20 cellular contexts compared by ENCODE assay signal in genomic region chr4:36172650-36173049, GRCh38.
"Had no signal": no experiment of that assay in that cellular context is flagged by ENCODE, and none has a peak within 500 bp of the region (broad histone marks: within the 10 kb centered on the region; RNA-seq: fewer than 3 reads in every experiment).

No MANE protein-coding gene starts in this region.

- H3K4me1 Mint-ChIP-seq: activated B cell treated with CpG ODN at 0.5 μM for 24 hours had no signal

- H3K27ac Mint-ChIP-seq: activated B cell treated with CpG ODN at 0.5 μM for 24 hours; activated CD4-positive, alpha-beta memory T cell treated with anti-CD3 and anti-CD28 coated beads for 36 hours; activated naive CD8-positive, alpha-beta T cell treated with anti-CD3 and anti-CD28 coated beads, Interleukin-2, amount 10 ng/mL, durations not matched to agents 7 days and 5 days; activated T-helper 1 cell treated with anti-CD3 and anti-CD28 coated beads, Interleukin-12 subunit alpha, Interleukin-12 subunit beta, Interleukin-2, Interleukin-4 antibody, amounts not matched to agents 30 ng/mL and 10 ng/mL and 1 ng/mL, durations not matched to agents 14 hours and 24 hours and 36 hours had no signal

- H3K27me3 Mint-ChIP-seq: activated B cell treated with CpG ODN at 0.5 μM for 24 hours; activated CD4-positive, alpha-beta memory T cell treated with anti-CD3 and anti-CD28 coated beads for 36 hours; activated naive CD8-positive, alpha-beta T cell treated with anti-CD3 and anti-CD28 coated beads, Interleukin-2, amount 10 ng/mL, durations not matched to agents 7 days and 5 days; central memory CD8-positive, alpha-beta T cell; natural killer cell treated with Interleukin-12 subunit alpha and Interleukin-12 subunit beta and Interleukin-15 and Interleukin-18, amount 100 ng/mL, for 72 hours had no signal

- ATAC-seq: lower lobe of right lung; natural killer cell treated with Interleukin-12 subunit alpha and Interleukin-12 subunit beta and Interleukin-15 and Interleukin-18, amount 100 ng/mL, for 72 hours had no signal

- H3K9me3 Mint-ChIP-seq: activated B cell treated with CpG ODN at 0.5 μM for 24 hours; activated CD4-positive, alpha-beta memory T cell treated with anti-CD3 and anti-CD28 coated beads for 36 hours; activated naive CD8-positive, alpha-beta T cell treated with anti-CD3 and anti-CD28 coated beads, Interleukin-2, amount 10 ng/mL, durations not matched to agents 7 days and 5 days; activated T-helper 1 cell treated with anti-CD3 and anti-CD28 coated beads, Interleukin-12 subunit alpha, Interleukin-12 subunit beta, Interleukin-2, Interleukin-4 antibody, amounts not matched to agents 30 ng/mL and 10 ng/mL and 1 ng/mL, durations not matched to agents 14 hours and 24 hours and 36 hours; central memory CD8-positive, alpha-beta T cell; natural killer cell treated with Interleukin-12 subunit alpha and Interleukin-12 subunit beta and Interleukin-15 and Interleukin-18, amount 100 ng/mL, for 72 hours had no signal

- DNase-seq: activated B cell treated with CpG ODN at 0.5 μM for 24 hours; activated CD4-positive, alpha-beta memory T cell treated with anti-CD3 and anti-CD28 coated beads for 36 hours; activated CD4-positive, alpha-beta T cell treated with anti-CD3 and anti-CD28 coated beads for 4 hours; activated gamma-delta T cell treated with Interleukin-2 at 50 U/mL for 16 hours; activated naive CD8-positive, alpha-beta T cell treated with anti-CD3 and anti-CD28 coated beads, Interleukin-2, amount 10 ng/mL, durations not matched to agents 7 days and 5 days; activated T-cell treated with anti-CD3 and anti-CD28 coated beads for 4 hours; brain microvascular endothelial cell; effector CD8-positive, alpha-beta T cell; islet precursor cell; lower lobe of right lung; stimulated activated CD4-positive, alpha-beta T cell treated with anti-CD3 and anti-CD28 coated beads, Interleukin-12 subunit alpha, Interleukin-12 subunit beta, amount 100 ng/mL, for 4 hours; stimulated activated CD4-positive, alpha-beta T cell treated with anti-CD3 and anti-CD28 coated beads, Interleukin-1b, Interleukin-23, amount 100 ng/mL, for 48 hours; stimulated activated naive CD4-positive, alpha-beta T cell treated with Interleukin-2 at 50 U/mL for 16 hours; transverse colon had no signal

- H3K27ac ChIP-seq: brain microvascular endothelial cell, hepatocyte, lower lobe of right lung, right atrium auricular region, transverse colon, vagina had no signal

- H3K4me3 Mint-ChIP-seq: activated B cell treated with CpG ODN at 0.5 μM for 24 hours; activated CD4-positive, alpha-beta memory T cell treated with anti-CD3 and anti-CD28 coated beads for 36 hours; activated naive CD8-positive, alpha-beta T cell treated with anti-CD3 and anti-CD28 coated beads, Interleukin-2, amount 10 ng/mL, durations not matched to agents 7 days and 5 days; activated T-helper 1 cell treated with anti-CD3 and anti-CD28 coated beads, Interleukin-12 subunit alpha, Interleukin-12 subunit beta, Interleukin-2, Interleukin-4 antibody, amounts not matched to agents 30 ng/mL and 10 ng/mL and 1 ng/mL, durations not matched to agents 14 hours and 24 hours and 36 hours; central memory CD8-positive, alpha-beta T cell; natural killer cell treated with Interleukin-12 subunit alpha and Interleukin-12 subunit beta and Interleukin-15 and Interleukin-18, amount 100 ng/mL, for 72 hours had no signal
